In the genomic region with DNA sequence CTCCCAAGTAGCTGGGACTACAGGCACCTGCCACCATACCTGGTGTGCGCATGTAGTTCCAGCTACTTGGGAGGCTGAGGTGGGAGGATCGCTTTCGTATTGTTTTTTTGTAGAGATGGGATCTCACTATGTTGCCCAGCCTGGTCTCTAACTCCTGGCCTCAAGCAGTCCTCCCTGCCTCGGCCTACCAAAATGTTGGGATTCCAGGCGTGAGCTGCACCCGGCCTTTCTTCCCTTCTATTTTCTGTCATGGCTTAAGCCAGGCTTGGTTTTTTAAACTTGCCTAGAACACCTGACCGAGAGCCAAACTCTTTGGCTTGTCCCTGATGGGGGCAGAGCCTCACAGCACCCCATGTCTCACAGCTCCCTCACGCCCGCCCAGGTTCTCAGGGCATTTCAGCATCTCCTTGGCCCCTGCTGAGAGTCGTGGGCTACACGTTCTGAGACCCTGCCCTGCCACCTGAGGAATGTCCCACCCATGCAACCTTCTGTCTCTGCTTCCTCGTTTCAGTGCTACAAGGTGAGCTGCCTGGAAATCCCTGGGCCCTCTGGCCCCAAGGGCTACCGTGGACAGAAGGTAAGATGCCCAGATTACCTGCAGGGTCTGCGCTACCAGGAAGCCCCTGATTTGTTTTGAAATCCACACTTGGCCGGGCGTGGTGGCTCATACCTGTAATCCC, we compare ENCODE assay signal across 1 cellular context.
TF ChIP-seq lines count a peak whose summit lies in the region.

No MANE protein-coding gene starts in this region.

TF ChIP-seq in K562, 482 proteins besides CTCF, POLR2A, EP300 and RAD21:
- TF ChIP-seq, protein P1, sequence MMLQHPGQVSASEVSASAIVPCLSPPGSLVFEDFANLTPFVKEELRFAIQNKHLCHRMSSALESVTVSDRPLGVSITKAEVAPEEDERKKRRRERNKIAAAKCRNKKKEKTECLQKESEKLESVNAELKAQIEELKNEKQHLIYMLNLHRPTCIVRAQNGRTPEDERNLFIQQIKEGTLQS (IDR thresholded peaks at IDR 0.05) = no peak
- TF ChIP-seq, protein P1 (CRISPR knock-in tag; conservative IDR thresholded peaks at IDR 0.05) = no peak
- peak; percentile 57; the same call in 1 of the 2 replicates for TF ChIP-seq ZNF121 (CRISPR knock-in tag; conservative IDR thresholded peaks at IDR 0.05)
